11 cellular contexts compared by ENCODE assay signal in genomic region chr15:94272251-94272898, GRCh38. TPM values are rescaled to one million over a fixed set of nuclear protein-coding genes. Genes with fewer than 3 reads are reported as not detected.
DNase-seq lines count a peak whose midpoint lies in the region; ATAC-seq and TF ChIP-seq lines count a peak whose summit lies in the region.
"Had no signal": no experiment of that assay in that cellular context is flagged by ENCODE, and none has a peak within 500 bp of the region (broad histone marks: within the 10 kb centered on the region; RNA-seq: fewer than 3 reads in every experiment).

No MANE protein-coding gene starts in this region.

- 67% methylated on average over 7 of the region's 7 CpGs for WGBS in prostate gland

- no peaks in the 10 kb centered on the region for H3K36me3 ChIP-seq in prostate gland
- H3K36me3 ChIP-seq: colonic mucosa, pancreas had no signal

- CTCF ChIA-PET in activated CD8-positive, alpha-beta T cell treated with anti-CD3 and anti-CD28 coated beads for 36 hours (lab: Charles Lee), result no interaction called here

- no peak for TF ChIP-seq CTCF in activated CD8-positive, alpha-beta T cell treated with anti-CD3 and anti-CD28 coated beads for 36 hours (IDR thresholded peaks at IDR 0.05)
- no peak for TF ChIP-seq CTCF in prostate gland (IDR thresholded peaks at IDR 0.05)
- TF ChIP-seq CTCF in GM13977 (IDR thresholded peaks at IDR 0.05; ENCODE audit: extremely low read depth, insufficient read depth, missing control alignments), result no peak

- H3K9me3 Mint-ChIP-seq in activated CD8-positive, alpha-beta T cell treated with anti-CD3 and anti-CD28 coated beads for 36 hours, result peaks cover 3% of the 10 kb centered on the region

- H3K27me3 ChIP-seq in prostate gland (replicated peaks; ENCODE audit: insufficient read depth), result no peaks in the 10 kb centered on the region
- H3K27me3 ChIP-seq: colonic mucosa, pancreas had no signal

- H3K4me1 Mint-ChIP-seq in activated CD8-positive, alpha-beta T cell treated with anti-CD3 and anti-CD28 coated beads for 36 hours (ENCODE audit: low read depth), result peaks cover 16% of the 10 kb centered on the region

- in situ Hi-C loops in GM13977 (cut with MboI; ENCODE audit: low pct_unique_long_range_greater_than_20kb, low sequenced_read_pairs, unreplicated experiment), result no loop called here

- H3K36me3 Mint-ChIP-seq in activated CD8-positive, alpha-beta T cell treated with anti-CD3 and anti-CD28 coated beads for 36 hours (ENCODE audit: low read depth), result peaks cover 11% of the 10 kb centered on the region

- H3K4me3 ChIP-seq in prostate gland, result no peak overlapping the region
- H3K4me3 ChIP-seq: colonic mucosa, pancreas had no signal

- no peak overlapping the region for H3K27ac ChIP-seq in prostate gland
- H3K27ac ChIP-seq: colonic mucosa, pancreas had no signal

- H3K9me3 ChIP-seq in prostate gland, result no peaks in the 10 kb centered on the region
- H3K9me3 ChIP-seq: colonic mucosa, pancreas had no signal

- no peaks in the 10 kb centered on the region for H3K27me3 Mint-ChIP-seq in activated CD8-positive, alpha-beta T cell treated with anti-CD3 and anti-CD28 coated beads for 36 hours

- POLR2A ChIA-PET in activated CD8-positive, alpha-beta T cell treated with anti-CD3 and anti-CD28 coated beads for 36 hours (lab: Charles Lee), result no interaction called here

- no peak overlapping the region for H3K4me3 Mint-ChIP-seq in activated CD8-positive, alpha-beta T cell treated with anti-CD3 and anti-CD28 coated beads for 36 hours

- peak; percentile 40 for DNase-seq in activated CD8-positive, alpha-beta T cell treated with anti-CD3 and anti-CD28 coated beads for 36 hours
- DNase-seq in prostate gland (ENCODE audit: low spot score) (no peak), NCI-H526 (lab: John Stamatoyannopoulos, UW) (no peak), glomerular visceral epithelial cell (ENCODE audit: extremely low spot score) (no peak), GM13977 (ENCODE audit: low spot score) (no peak)
- DNase-seq: colonic mucosa, NCI-H446 treated with DMSO at 0.1 percent for 48 hours, pancreas had no signal

- H3K27ac Mint-ChIP-seq in activated CD8-positive, alpha-beta T cell treated with anti-CD3 and anti-CD28 coated beads for 36 hours, result no peak overlapping the region

- intact Hi-C loops in activated CD8-positive, alpha-beta T cell treated with anti-CD3 and anti-CD28 coated beads for 36 hours (cut with micrococcal nuclease), result loop anchor here (2.0 kb wide), 2 partner anchors 34 to 42 kb away; partner anchors contain the start of gene MCTP2
- intact Hi-C loops in prostate gland (cut with DNase I), result no loop called here

- H3K4me1 ChIP-seq in prostate gland (replicated peaks), result no peaks in the 10 kb centered on the region
- H3K4me1 ChIP-seq: colonic mucosa had no signal

- TF ChIP-seq POLR2A in prostate gland (IDR thresholded peaks at IDR 0.05), result no peak

- ATAC-seq in GM18508 (IDR thresholded peaks at IDR 0.05; ENCODE audit: insufficient read depth, unreplicated experiment), result peak; percentile 68
- peak; percentile 72 for ATAC-seq in GM21515 (IDR thresholded peaks at IDR 0.05; ENCODE audit: unreplicated experiment)
- ATAC-seq in HG03280 (IDR thresholded peaks at IDR 0.05; ENCODE audit: unreplicated experiment), result peak; percentile 78
- ATAC-seq in activated CD8-positive, alpha-beta T cell treated with anti-CD3 and anti-CD28 coated beads for 36 hours, result peak; percentile 84
- ATAC-seq: pancreas had no signal

RNA-seq across cellular contexts. Expression of gene MCTP2, which starts 41.0 kb away (rescaled TPM):
- 10 to 100 TPM; 16.2 to 18.3 TPM for total RNA-seq in activated CD8-positive, alpha-beta T cell treated with anti-CD3 and anti-CD28 coated beads for 36 hours
- total RNA-seq in prostate gland, result 10 to 100 TPM; 25.4 to 46.3 TPM
